ENCODE assay signal across 1 cellular context in the genomic region with DNA sequence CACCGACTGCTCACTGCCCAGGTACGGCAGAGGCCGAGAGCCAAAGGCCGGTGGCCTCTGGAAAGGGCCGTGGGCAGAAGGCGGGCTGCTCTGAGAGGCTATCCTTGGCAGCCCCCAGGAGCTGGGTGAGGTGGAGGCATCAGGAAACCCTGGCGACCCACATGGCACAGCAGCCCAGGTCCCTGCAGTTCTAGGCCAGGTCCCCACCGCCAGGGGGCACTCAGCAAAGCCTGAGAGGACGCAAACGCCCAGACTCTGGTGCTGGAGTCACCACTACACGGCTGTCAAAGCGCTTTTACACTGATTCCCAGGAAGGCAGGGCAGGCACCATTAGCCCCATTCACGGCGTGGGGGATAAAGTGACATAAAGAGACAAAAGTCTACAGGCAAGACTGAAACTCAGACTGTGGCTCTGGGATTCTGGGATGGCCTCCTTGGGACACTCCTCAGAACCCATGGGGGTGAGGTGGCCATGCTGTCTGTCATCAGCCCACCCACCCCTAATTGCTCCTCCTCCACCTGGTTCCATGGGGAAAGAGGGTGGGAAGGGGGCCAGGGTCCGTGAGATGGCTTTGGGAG.
A peak's percentile ranks its signal among the peaks of the same experiment; 100 is the strongest.
TF ChIP-seq lines count a peak whose summit lies in the region.

No MANE protein-coding gene starts in this region.

TF ChIP-seq in HCT116, 20 proteins besides CTCF, POLR2A, EP300 and RAD21:
- TF ChIP-seq CEBPB (IDR thresholded peaks at IDR 0.05; ENCODE audit: low read depth) (no peak), YY1 (IDR thresholded peaks at IDR 0.05; ENCODE audit: extremely low read depth, insufficient replicate concordance, low read depth, low read length) (peak; percentile 70)
TF ChIP-seq in HCT116: peak in this region for 1.
